ENCODE assay signal across 21 cellular contexts in the genomic region with DNA sequence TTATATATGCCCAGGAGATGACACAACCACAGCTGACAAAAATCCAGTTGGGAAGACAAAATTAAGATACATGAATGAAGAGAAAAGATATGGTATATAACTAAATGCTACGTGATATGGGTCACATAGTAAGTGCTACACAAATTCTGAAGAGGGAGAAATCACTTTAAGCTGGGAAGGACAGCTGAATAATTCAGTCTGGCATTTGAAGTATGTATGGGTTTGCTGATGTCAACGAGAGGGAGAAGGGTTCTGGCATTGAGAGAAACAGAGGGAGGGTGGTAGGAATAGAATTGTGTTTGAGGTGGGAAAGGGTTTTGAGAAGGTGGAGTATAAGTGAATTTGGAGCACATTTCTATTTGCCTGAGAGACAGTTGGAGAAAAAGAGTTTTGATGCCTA. TPM values are rescaled to one million over a fixed set of nuclear protein-coding genes. Genes with fewer than 3 reads are reported as not detected.
DNase-seq lines count a peak whose midpoint lies in the region; ATAC-seq, FAIRE-seq and TF ChIP-seq lines count a peak whose summit lies in the region.
"Had no signal": no experiment of that assay in that cellular context is flagged by ENCODE, and none has a peak within 500 bp of the region (broad histone marks: within the 10 kb centered on the region; RNA-seq: fewer than 3 reads in every experiment).

No MANE protein-coding gene starts in this region.

- TF ChIP-seq CTCF in smooth muscle cell (IDR thresholded peaks at IDR 0.05; ENCODE audit: borderline replicate concordance, insufficient read depth, poor library complexity, severe bottlenecking) (no peak), HepG2 (CRISPR knock-in tag; IDR thresholded peaks at IDR 0.05) (no peak)

- no peak for ATAC-seq in activated CD4-positive, alpha-beta T cell treated with anti-CD3 and anti-CD28 coated beads for 36 hours
- ATAC-seq in HepG2, result no peak
- ATAC-seq: GM12878, HCT116 had no signal

- intact Hi-C loops in activated CD4-positive, alpha-beta T cell treated with anti-CD3 and anti-CD28 coated beads, Interleukin-2, amount 10 ng/mL, durations not matched to agents 24 days and 14 days (cut with micrococcal nuclease), result no loop called here
- intact Hi-C loops in activated CD4-positive, alpha-beta T cell treated with anti-CD3 and anti-CD28 coated beads for 36 hours (cut with DNase I, micrococcal nuclease), result no loop called here
- intact Hi-C loops in HepG2 (cut with micrococcal nuclease; ENCODE audit: unreplicated experiment), result no loop called here
- intact Hi-C loops in CD4-positive, alpha-beta memory T cell (cut with micrococcal nuclease), result no loop called here

- TF ChIP-seq RAD21 in HepG2 (CRISPR knock-in tag; IDR thresholded peaks at IDR 0.05), result no peak

- no peaks in the 10 kb centered on the region for H3K9me3 ChIP-seq in smooth muscle cell (replicated peaks; ENCODE audit: low read depth)
- no peaks in the 10 kb centered on the region for H3K9me3 ChIP-seq in HepG2 (ENCODE audit: low read length)
- H3K9me3 ChIP-seq in CD4-positive, alpha-beta memory T cell (ENCODE audit: control insufficient read depth in 1 of 2, low read length in 2 of 2), result no peaks in the 10 kb centered on the region
- H3K9me3 ChIP-seq: Peyer's patch had no signal

- no peaks in the 10 kb centered on the region for H3K9me3 Mint-ChIP-seq in activated CD4-positive, alpha-beta T cell treated with anti-CD3 and anti-CD28 coated beads, Interleukin-2, amount 10 ng/mL, durations not matched to agents 24 days and 14 days
- no peaks in the 10 kb centered on the region for H3K9me3 Mint-ChIP-seq in activated CD4-positive, alpha-beta T cell treated with anti-CD3 and anti-CD28 coated beads for 36 hours (ENCODE audit: low read depth)
- peaks cover 0 to 7% (median 1%) of the 10 kb centered on the region in 8 donors for H3K9me3 Mint-ChIP-seq in CD4-positive, alpha-beta memory T cell

- H2AFZ ChIP-seq in smooth muscle cell (ENCODE audit: low read depth) (no peak overlapping the region), HepG2 (ENCODE audit: low read length) (no peak overlapping the region)

- POLR2A ChIA-PET in activated CD4-positive, alpha-beta T cell treated with anti-CD3 and anti-CD28 coated beads for 36 hours (lab: Charles Lee), result no interaction called here
- POLR2A ChIA-PET in HepG2 (lab: Yijun Ruan, JAX), result no interaction called here
- POLR2A ChIA-PET in CD4-positive, alpha-beta memory T cell (lab: Charles Lee; ENCODE audit: partially characterized antibody), result no interaction called here

- H3F3A ChIP-seq in smooth muscle cell (ENCODE audit: low read depth), result no peaks in the 10 kb centered on the region

- CTCF ChIA-PET in activated CD4-positive, alpha-beta T cell treated with anti-CD3 and anti-CD28 coated beads for 36 hours (lab: Charles Lee), result no interaction called here
- CTCF ChIA-PET in HepG2 (lab: Yijun Ruan, JAX; ENCODE audit: low intra/inter-chr PET ratio, low total read pairs), result no interaction called here
- CTCF ChIA-PET in CD4-positive, alpha-beta memory T cell (lab: Charles Lee; ENCODE audit: partially characterized antibody), result no interaction called here

- BruUV-seq in HepG2 (replicated peaks; lab: Mats Ljungman, UMichigan), result no TSS peak

- H3K27me3 ChIP-seq in smooth muscle cell (ENCODE audit: low read depth), result peaks cover 6% of the 10 kb centered on the region
- H3K27me3 ChIP-seq in HepG2 (ENCODE audit: control insufficient read depth in 1 of 2, insufficient read depth in 2 of 2, low read length in 2 of 2), result peaks cover 0 to 9% of the 10 kb centered on the region in 2 experiments; a peak in 3 of 5 replicates
- no peaks in the 10 kb centered on the region for H3K27me3 ChIP-seq in CD4-positive, alpha-beta memory T cell (ENCODE audit: insufficient read depth, low read length)
- H3K27me3 ChIP-seq: Peyer's patch had no signal

- H3K4me3 ChIP-seq in smooth muscle cell, result no peak overlapping the region
- H3K4me3 ChIP-seq in HepG2 (replicated peaks in 1 of 3; ENCODE audit: insufficient read depth in 1 of 3, low read depth in 2 of 3, low read length in 3 of 3), result no peak overlapping the region
- H3K4me3 ChIP-seq in CD4-positive, alpha-beta memory T cell (ENCODE audit: low read length in 2 of 2), result no peak overlapping the region
- H3K4me3 ChIP-seq: GM12878, Peyer's patch had no signal

- no peaks in the 10 kb centered on the region for H3K4me1 ChIP-seq in smooth muscle cell (ENCODE audit: low read depth)
- no peaks in the 10 kb centered on the region for H3K4me1 ChIP-seq in HepG2 (ENCODE audit: insufficient read depth, low read length)
- H3K4me1 ChIP-seq in CD4-positive, alpha-beta memory T cell (ENCODE audit: insufficient read depth, low read length), result no peaks in the 10 kb centered on the region
- H3K4me1 ChIP-seq: Peyer's patch had no signal

- H3K27me3 Mint-ChIP-seq in activated CD4-positive, alpha-beta T cell treated with anti-CD3 and anti-CD28 coated beads, Interleukin-2, amount 10 ng/mL, durations not matched to agents 24 days and 14 days, result peaks cover 10% of the 10 kb centered on the region
- peaks cover 31% of the 10 kb centered on the region for H3K27me3 Mint-ChIP-seq in activated CD4-positive, alpha-beta T cell treated with anti-CD3 and anti-CD28 coated beads for 36 hours
- peaks cover 17 to 32% of the 10 kb centered on the region in 2 donors for H3K27me3 Mint-ChIP-seq in CD4-positive, alpha-beta memory T cell

- H3K9ac ChIP-seq in smooth muscle cell (ENCODE audit: low read depth) (no peak overlapping the region), HepG2 (ENCODE audit: insufficient read depth, low read depth, low read length) (no peak overlapping the region)

- no peak overlapping the region for H3K4me3 Mint-ChIP-seq in activated CD4-positive, alpha-beta T cell treated with anti-CD3 and anti-CD28 coated beads, Interleukin-2, amount 10 ng/mL, durations not matched to agents 24 days and 14 days
- no peak overlapping the region for H3K4me3 Mint-ChIP-seq in activated CD4-positive, alpha-beta T cell treated with anti-CD3 and anti-CD28 coated beads for 36 hours
- no peak overlapping the region for H3K4me3 Mint-ChIP-seq in CD4-positive, alpha-beta memory T cell

- no peaks in the 10 kb centered on the region for H3K4me1 Mint-ChIP-seq in activated CD4-positive, alpha-beta T cell treated with anti-CD3 and anti-CD28 coated beads, Interleukin-2, amount 10 ng/mL, durations not matched to agents 24 days and 14 days
- no peaks in the 10 kb centered on the region for H3K4me1 Mint-ChIP-seq in activated CD4-positive, alpha-beta T cell treated with anti-CD3 and anti-CD28 coated beads for 36 hours
- peaks cover 0 to under 1% (median under 1%) of the 10 kb centered on the region in 4 donors for H3K4me1 Mint-ChIP-seq in CD4-positive, alpha-beta memory T cell

- WGBS in smooth muscle cell (ENCODE audit: low lambda C conversion rate), result 16% methylated on average over 2 of the region's 2 CpGs
- WGBS in HepG2 (ENCODE audit: low lambda C conversion rate), result 0% methylated on average over 2 of the region's 2 CpGs

- H3K36me3 Mint-ChIP-seq in activated CD4-positive, alpha-beta T cell treated with anti-CD3 and anti-CD28 coated beads, Interleukin-2, amount 10 ng/mL, durations not matched to agents 24 days and 14 days (ENCODE audit: low read depth), result no peaks in the 10 kb centered on the region
- H3K36me3 Mint-ChIP-seq in activated CD4-positive, alpha-beta T cell treated with anti-CD3 and anti-CD28 coated beads for 36 hours (ENCODE audit: low read depth), result no peaks in the 10 kb centered on the region
- no peaks in the 10 kb centered on the region for H3K36me3 Mint-ChIP-seq in CD4-positive, alpha-beta memory T cell

- no peak overlapping the region for H3K27ac ChIP-seq in smooth muscle cell (ENCODE audit: low read depth)
- H3K27ac ChIP-seq in HepG2 (ENCODE audit: extremely low read length, insufficient read depth, low read length), result no peak overlapping the region
- no peak overlapping the region for H3K27ac ChIP-seq in CD4-positive, alpha-beta memory T cell (ENCODE audit: low read depth, low read length)
- H3K27ac ChIP-seq: Peyer's patch had no signal

- in situ Hi-C loops in HepG2 (cut with HindIII; ENCODE audit: extremely low pct_ligation_motif_present, low pct_unique_long_range_greater_than_20kb), result loop anchor here (10.0 kb wide), 1 partner anchor 633 kb away; no protein-coding TSS in a partner anchor

- H3K79me2 ChIP-seq in smooth muscle cell (ENCODE audit: low read depth) (no peaks in the 10 kb centered on the region), HepG2 (ENCODE audit: insufficient read depth, low read length) (no peaks in the 10 kb centered on the region)

- TF ChIP-seq EP300 in HepG2 (IDR thresholded peaks at IDR 0.05; ENCODE audit: low read depth in 2 of 2, low read length in 2 of 2), result no peak
- TF ChIP-seq EP300 in HepG2 (CRISPR knock-in tag; IDR thresholded peaks at IDR 0.05; ENCODE audit: borderline replicate concordance), result no peak

- DNase-seq in activated CD4-positive, alpha-beta T cell treated with anti-CD3 and anti-CD28 coated beads, Interleukin-2, amount 10 ng/mL, durations not matched to agents 24 days and 14 days, result peak; percentile 32
- DNase-seq in activated CD4-positive, alpha-beta T cell treated with anti-CD3 and anti-CD28 coated beads for 36 hours, result no peak
- DNase-seq in NCI-H226 (peak; percentile 22), fibroblast of peridontal ligament (ENCODE audit: extremely low read depth) (peak; percentile 33), smooth muscle cell (lab: John Stamatoyannopoulos, UW; ENCODE audit: unreplicated experiment) (no peak), HepG2 (ENCODE audit: low spot score) (no peak), NCI-H526 (lab: John Stamatoyannopoulos, UW) (no peak)
- DNase-seq in CD4-positive, alpha-beta memory T cell, result no peak
- DNase-seq: 8988T; C1 segment of cervical spinal cord; DMS 273 treated with DMSO at 0.1 percent for 48 hours; GF-D8; NCI-H1092 treated with DMSO at 0.1 percent for 48 hours; NCI-H2081 treated with DMSO at 0.1 percent for 48 hours; NCI-H748 treated with DMSO at 0.1 percent for 48 hours; NK-92 treated with Interleukin-12 subunit alpha and Interleukin-12 subunit beta, amount 100 ng/mL, for 24 hours; Peyer's patch had no signal

- H3K27ac Mint-ChIP-seq in activated CD4-positive, alpha-beta T cell treated with anti-CD3 and anti-CD28 coated beads, Interleukin-2, amount 10 ng/mL, durations not matched to agents 24 days and 14 days, result no peak overlapping the region
- no peak overlapping the region for H3K27ac Mint-ChIP-seq in activated CD4-positive, alpha-beta T cell treated with anti-CD3 and anti-CD28 coated beads for 36 hours
- H3K27ac Mint-ChIP-seq in CD4-positive, alpha-beta memory T cell, result no peak overlapping the region

- H3K36me3 ChIP-seq in smooth muscle cell (ENCODE audit: low read depth) (no peaks in the 10 kb centered on the region), HepG2 (replicated peaks in 1 of 2; ENCODE audit: control insufficient read depth in 1 of 2, insufficient read depth in 2 of 2, low read length in 2 of 2) (no peaks in the 10 kb centered on the region)
- no peaks in the 10 kb centered on the region for H3K36me3 ChIP-seq in CD4-positive, alpha-beta memory T cell (ENCODE audit: insufficient read depth, low read length)
- H3K36me3 ChIP-seq: Peyer's patch had no signal

- TF ChIP-seq POLR2A in HepG2 (IDR thresholded peaks at IDR 0.05; ENCODE audit: insufficient read depth in 1 of 2, low read depth in 2 of 2, low read length in 2 of 2), result no peak

- H3K4me2 ChIP-seq in smooth muscle cell (peak overlapping the region; percentile 48), HepG2 (ENCODE audit: low read depth, low read length) (no peak overlapping the region)

- H4K20me1 ChIP-seq in smooth muscle cell (ENCODE audit: low read depth) (no peaks in the 10 kb centered on the region), HepG2 (ENCODE audit: insufficient read depth, low read length) (no peaks in the 10 kb centered on the region)

- FAIRE-seq in HepG2 (lab: Jason Lieb, UNC), result no peak
- FAIRE-seq: GM12878, GM19239 had no signal

RNA-seq across cellular contexts. Expression of a gene that starts 6.7 kb away (rescaled TPM):
- total RNA-seq in activated CD4-positive, alpha-beta T cell treated with anti-CD3 and anti-CD28 coated beads, Interleukin-2, amount 10 ng/mL, durations not matched to agents 24 days and 14 days, result 0.75 and 1.1 TPM in 2 replicates
- total RNA-seq in activated CD4-positive, alpha-beta T cell treated with anti-CD3 and anti-CD28 coated beads for 36 hours, result 1 to 10 TPM; 5.4 to 7.3 TPM
- total RNA-seq in smooth muscle cell (19.4 and 25.4 TPM in 2 replicates), HepG2 (2016; rRNA removed; fragmentation: Illumina TruSeq; extraction: Trizol) (not detected in 2 replicates)
- polyA plus RNA-seq in smooth muscle cell (21.4 and 29.5 TPM in 2 replicates), HepG2 (2011; rRNA removed) (0.04 TPM in 1 of 2 replicates, not detected in the other)
- not detected in 2 replicates for total RNA-seq in HepG2 (2016; cell fraction: cytosol; rRNA removed; fragmentation: Illumina TruSeq; extraction: Trizol; ENCODE audit: low read depth)
- not detected in 2 replicates for total RNA-seq in HepG2 (2016; cell fraction: insoluble cytoplasmic fraction; rRNA removed; fragmentation: Illumina TruSeq; extraction: Trizol)
- not detected in 2 replicates for total RNA-seq in HepG2 (2016; cell fraction: membrane; rRNA removed; fragmentation: Illumina TruSeq; extraction: Trizol)
- not detected in 2 replicates for total RNA-seq in HepG2 (2016; cell fraction: nucleus; rRNA removed; fragmentation: Illumina TruSeq; extraction: Trizol)
- polyA plus RNA-seq in HepG2 (2011; cell fraction: cytosol; rRNA removed), result 0.01 and 0.08 TPM in 2 replicates
- 0.29 and 0.50 TPM in 2 replicates for polyA plus RNA-seq in HepG2 (2011; cell fraction: nucleus; rRNA removed)
- polyA plus RNA-seq in HepG2 (2012), result not detected in 2 replicates
- polyA plus RNA-seq in HepG2 (2016; cell fraction: cytosol; fragmentation: Illumina TruSeq; extraction: Trizol; ENCODE audit: low read depth), result 0.01 TPM in 1 of 2 replicates, not detected in the other
- not detected in 2 replicates for polyA plus RNA-seq in HepG2 (2016; cell fraction: insoluble cytoplasmic fraction; fragmentation: Illumina TruSeq; extraction: Trizol; ENCODE audit: low read depth)
- not detected in 2 replicates for polyA plus RNA-seq in HepG2 (2016; cell fraction: membrane; fragmentation: Illumina TruSeq; extraction: Trizol; ENCODE audit: low read depth)
- not detected in 2 replicates for polyA plus RNA-seq in HepG2 (2016; cell fraction: nucleus; fragmentation: Illumina TruSeq; extraction: Trizol; ENCODE audit: insufficient read depth, low read depth)
- polyA minus RNA-seq in HepG2 (2011; rRNA and poly(A)+ RNA removed; ENCODE audit: low replicate concordance), result 0.07 TPM in 1 of 2 replicates, not detected in the other
- not detected in 2 replicates for polyA minus RNA-seq in HepG2 (2011; cell fraction: cytosol; rRNA and poly(A)+ RNA removed)
- polyA minus RNA-seq in HepG2 (2011; cell fraction: nucleus; rRNA and poly(A)+ RNA removed), result not detected in 2 replicates
- not detected for total RNA-seq in CD4-positive, alpha-beta memory T cell
- polyA plus RNA-seq in CD4-positive, alpha-beta memory T cell, result not detected
- total RNA-seq: NCI-H460 had no signal
- polyA plus RNA-seq: GM12878 had no signal

Comparison
In these comparisons a context has a peak if more than half of its experiments do, and no peak if none do; other contexts are left out.
1. DNase-seq: peak in activated CD4-positive, alpha-beta T cell treated with anti-CD3 and anti-CD28 coated beads, Interleukin-2, amount 10 ng/mL, durations not matched to agents 24 days and 14 days (single experiment), NCI-H226 (single experiment) and fibroblast of peridontal ligament (single experiment); none in activated CD4-positive, alpha-beta T cell treated with anti-CD3 and anti-CD28 coated beads for 36 hours (single experiment), smooth muscle cell (single experiment), HepG2 (single experiment), NCI-H526 (0 of 2) and CD4-positive, alpha-beta memory T cell (0 of 5).